20 cellular contexts compared by ENCODE assay signal in the genomic region with DNA sequence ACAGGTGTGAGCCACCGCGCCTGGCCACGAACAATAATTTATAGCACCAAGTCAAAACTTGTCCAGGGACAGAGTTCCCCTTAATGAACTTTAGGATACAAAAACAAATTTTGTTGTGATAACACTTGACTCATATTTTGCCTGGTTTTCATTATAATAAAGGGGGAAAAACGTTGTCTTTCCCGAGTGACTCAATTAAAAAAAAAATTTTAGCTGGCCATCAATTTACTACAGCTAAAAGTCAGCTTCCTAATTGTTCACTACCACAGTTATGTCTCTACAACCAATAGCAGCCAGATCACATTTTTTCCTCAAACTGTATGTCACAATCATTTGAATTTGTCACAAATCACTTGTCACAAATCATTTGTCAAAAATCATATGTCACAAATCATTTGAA.
DNase-seq lines count a peak whose midpoint lies in the region; ATAC-seq and TF ChIP-seq lines count a peak whose summit lies in the region.
"Had no signal": no experiment of that assay in that cellular context is flagged by ENCODE, and none has a peak within 500 bp of the region (broad histone marks: within the 10 kb centered on the region; RNA-seq: fewer than 3 reads in every experiment).

No MANE protein-coding gene starts in this region.

- DNase-seq in EH (ENCODE audit: low read depth) (peak; percentile 58), Panc1 (ENCODE audit: low read depth, low spot score) (no peak), fibroblast of mammary gland (ENCODE audit: low read depth) (peak; percentile 38), NCI-H2081 (lab: John Stamatoyannopoulos, UW) (no peak), NCI-H2107 treated with DMSO at 0.1 percent for 48 hours (lab: John Stamatoyannopoulos, UW; ENCODE audit: unreplicated experiment) (no peak)
- DNase-seq in activated CD4-positive, alpha-beta T cell treated with anti-CD3 and anti-CD28 coated beads, Interleukin-2, amount 50 U/mL, for 48 hours, result no peak
- DNase-seq in activated CD4-positive, alpha-beta memory T cell treated with anti-CD3 and anti-CD28 coated beads, Interleukin-2, amount 10 ng/mL, durations not matched to agents 7 days and 5 days, result no peak
- DNase-seq: H7; KG1; NCI-H1092 treated with DMSO at 0.1 percent for 48 hours; NCI-H1436 treated with DMSO at 0.1 percent for 48 hours; NCI-H1930; NCI-H345; NCI-H524; NCI-H774; NK-92 treated with Interleukin-12 subunit alpha and Interleukin-12 subunit beta, amount 100 ng/mL, for 24 hours; Peyer's patch had no signal

- in situ Hi-C loops in Panc1 (cut with HindIII; ENCODE audit: low pct_unique_long_range_greater_than_20kb, low sequenced_read_pairs), result no loop called here

- peaks cover 7% of the 10 kb centered on the region for H3K27me3 Mint-ChIP-seq in activated CD4-positive, alpha-beta memory T cell treated with anti-CD3 and anti-CD28 coated beads, Interleukin-2, amount 10 ng/mL, durations not matched to agents 7 days and 5 days

- TF ChIP-seq CTCF in Panc1 (IDR thresholded peaks at IDR 0.05) (no peak), fibroblast of mammary gland (conservative IDR thresholded peaks at IDR 0.05; ENCODE audit: control insufficient read depth, insufficient read depth, low read depth, low read length) (no peak)

- no peak overlapping the region for H3K27ac Mint-ChIP-seq in activated CD4-positive, alpha-beta memory T cell treated with anti-CD3 and anti-CD28 coated beads, Interleukin-2, amount 10 ng/mL, durations not matched to agents 7 days and 5 days
- H3K27ac Mint-ChIP-seq: B cell, CD14-positive monocyte had no signal

- ATAC-seq in Panc1, result no peak
- ATAC-seq: Right ventricle myocardium inferior had no signal

- H3K27me3 ChIP-seq in Panc1 (ENCODE audit: control insufficient read depth, insufficient read depth, low read length), result no peaks in the 10 kb centered on the region
- H3K27me3 ChIP-seq: Peyer's patch had no signal

- no peaks in the 10 kb centered on the region for H3K36me3 Mint-ChIP-seq in activated CD4-positive, alpha-beta memory T cell treated with anti-CD3 and anti-CD28 coated beads, Interleukin-2, amount 10 ng/mL, durations not matched to agents 7 days and 5 days (ENCODE audit: low read depth)
- H3K36me3 Mint-ChIP-seq: CD14-positive monocyte had no signal

- H3K36me3 ChIP-seq in Panc1 (ENCODE audit: control insufficient read depth, insufficient read depth, low read length), result no peaks in the 10 kb centered on the region
- H3K36me3 ChIP-seq: Peyer's patch had no signal

- POLR2A ChIA-PET in Panc1 (lab: Charles Lee), result no interaction called here
- POLR2A ChIA-PET in activated CD4-positive, alpha-beta memory T cell treated with anti-CD3 and anti-CD28 coated beads, Interleukin-2, amount 10 ng/mL, durations not matched to agents 7 days and 5 days (lab: Charles Lee), result no interaction called here

- H3K4me1 Mint-ChIP-seq in activated CD4-positive, alpha-beta memory T cell treated with anti-CD3 and anti-CD28 coated beads, Interleukin-2, amount 10 ng/mL, durations not matched to agents 7 days and 5 days, result no peaks in the 10 kb centered on the region
- H3K4me1 Mint-ChIP-seq: B cell, CD14-positive monocyte had no signal

- intact Hi-C loops in Panc1 (cut with micrococcal nuclease; ENCODE audit: unreplicated experiment), result no loop called here

- no peaks in the 10 kb centered on the region for H3K9me3 ChIP-seq in Panc1 (ENCODE audit: control insufficient read depth, insufficient read depth, low read depth, low read length)
- H3K9me3 ChIP-seq: Peyer's patch had no signal

- peak overlapping the region; percentile 86 for H3K27ac ChIP-seq in Panc1 (ENCODE audit: low read length)
- H3K27ac ChIP-seq: Peyer's patch had no signal

- BruUV-seq in Panc1 (replicated peaks; lab: Mats Ljungman, UMichigan), result no TSS peak

- H3K4me3 ChIP-seq in Panc1 (ENCODE audit: low read depth in 2 of 2, low read length in 2 of 2) (no peak overlapping the region), fibroblast of mammary gland (ENCODE audit: control insufficient read depth, low read depth, low read length) (no peak overlapping the region)
- H3K4me3 ChIP-seq: Peyer's patch had no signal

- CTCF ChIA-PET in Panc1 (lab: Charles Lee), result no interaction called here
- CTCF ChIA-PET in activated CD4-positive, alpha-beta memory T cell treated with anti-CD3 and anti-CD28 coated beads, Interleukin-2, amount 10 ng/mL, durations not matched to agents 7 days and 5 days (lab: Charles Lee), result no interaction called here

- H3K9me3 Mint-ChIP-seq in activated CD4-positive, alpha-beta memory T cell treated with anti-CD3 and anti-CD28 coated beads, Interleukin-2, amount 10 ng/mL, durations not matched to agents 7 days and 5 days, result no peaks in the 10 kb centered on the region
- H3K9me3 Mint-ChIP-seq: CD14-positive monocyte had no signal

- peaks cover 55% of the 10 kb centered on the region for H3K4me1 ChIP-seq in Panc1 (ENCODE audit: control insufficient read depth, insufficient read depth, low read length)
- H3K4me1 ChIP-seq: Peyer's patch had no signal

- H3K4me3 Mint-ChIP-seq in activated CD4-positive, alpha-beta memory T cell treated with anti-CD3 and anti-CD28 coated beads, Interleukin-2, amount 10 ng/mL, durations not matched to agents 7 days and 5 days, result no peak overlapping the region
- H3K4me3 Mint-ChIP-seq: B cell, CD14-positive monocyte had no signal

Comparison
In these comparisons a context has a peak if more than half of its experiments do, and no peak if none do; other contexts are left out.
1. DNase-seq: peak in EH (single experiment) and fibroblast of mammary gland (single experiment); none in Panc1 (single experiment), NCI-H2081 (0 of 2), activated CD4-positive, alpha-beta T cell treated with anti-CD3 and anti-CD28 coated beads, Interleukin-2, amount 50 U/mL, for 48 hours (0 of 2), NCI-H2107 treated with DMSO at 0.1 percent for 48 hours (single experiment) and activated CD4-positive, alpha-beta memory T cell treated with anti-CD3 and anti-CD28 coated beads, Interleukin-2, amount 10 ng/mL, durations not matched to agents 7 days and 5 days (single experiment).